18 cellular contexts compared by ENCODE assay signal in the genomic region with DNA sequence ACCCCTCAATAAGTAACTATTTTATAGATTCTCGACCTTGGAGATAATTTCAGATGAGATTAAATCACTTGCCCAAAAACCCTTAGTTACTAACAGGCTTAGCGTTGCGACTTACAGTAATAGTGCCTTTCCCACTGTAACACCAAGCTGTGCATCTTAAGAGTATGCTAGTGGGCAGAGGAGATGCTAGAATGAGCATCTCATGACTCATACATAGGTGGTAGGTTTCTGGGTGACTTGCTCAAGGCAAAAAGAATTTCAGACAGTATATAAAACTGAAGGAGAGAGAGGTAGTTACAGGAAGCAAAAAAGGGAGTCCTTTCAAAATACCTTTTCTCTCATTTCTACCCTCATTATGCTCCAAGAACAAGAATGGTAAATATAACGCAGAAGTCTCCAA. TPM values are rescaled to one million over a fixed set of nuclear protein-coding genes. Genes with fewer than 3 reads are reported as not detected.
DNase-seq lines count a peak whose midpoint lies in the region; ATAC-seq, FAIRE-seq and TF ChIP-seq lines count a peak whose summit lies in the region.
"Had no signal": no experiment of that assay in that cellular context is flagged by ENCODE, and none has a peak within 500 bp of the region (broad histone marks: within the 10 kb centered on the region; RNA-seq: fewer than 3 reads in every experiment).

No MANE protein-coding gene starts in this region.

- no peak overlapping the region for H3K9ac ChIP-seq in mesenchymal stem cell (ENCODE audit: low read length)

- H3K9me3 ChIP-seq in mesenchymal stem cell (ENCODE audit: control insufficient read depth, low read length), result no peaks in the 10 kb centered on the region
- H3K9me3 ChIP-seq: body of pancreas, lower lobe of right lung had no signal

- H3K4me1 Mint-ChIP-seq in activated CD4-positive, alpha-beta T cell treated with anti-CD3 and anti-CD28 coated beads for 36 hours, result peaks cover 39% of the 10 kb centered on the region
- peaks cover 9% of the 10 kb centered on the region for H3K4me1 Mint-ChIP-seq in WTC11

- H3K14ac ChIP-seq in mesenchymal stem cell (ENCODE audit: low read length in 2 of 2), result no peak overlapping the region

- no peak overlapping the region for H2BK5ac ChIP-seq in mesenchymal stem cell (ENCODE audit: low read depth, low read length, poor library complexity, severe bottlenecking)

- H3K27me3 ChIP-seq in mesenchymal stem cell (ENCODE audit: control insufficient read depth in 1 of 2, insufficient read depth in 1 of 2, low read length in 2 of 2), result no peaks in the 10 kb centered on the region
- H3K27me3 ChIP-seq: body of pancreas had no signal

- CTCF ChIA-PET in activated CD4-positive, alpha-beta T cell treated with anti-CD3 and anti-CD28 coated beads for 36 hours (lab: Charles Lee), result interaction anchor here (0.6 to 1.8 kb wide), 4 partner anchors 22 to 1153 kb away, joined by 3 to 4 read pairs (median 3); no protein-coding TSS in a partner anchor
- CTCF ChIA-PET in WTC11 (lab: Charles Lee), result interaction anchor here (1.0 kb wide), 1 partner anchor 96 kb away, joined by 3 read pairs; no protein-coding TSS in a partner anchor

- no peak overlapping the region for H3K4me3 ChIP-seq in mesenchymal stem cell (ENCODE audit: insufficient read depth in 1 of 2, low read depth in 1 of 2, low read length in 2 of 2)
- H3K4me3 ChIP-seq: body of pancreas, lower lobe of right lung, PC-9 had no signal

- H4K8ac ChIP-seq in mesenchymal stem cell (ENCODE audit: low read length), result no peak overlapping the region

- TF ChIP-seq CTCF in WTC11 (IDR thresholded peaks at IDR 0.05), result no peak

- H3K23ac ChIP-seq in mesenchymal stem cell (ENCODE audit: low read length in 2 of 2), result no peak overlapping the region

- WGBS in mesenchymal stem cell, result 98% methylated on average over 4 of the region's 4 CpGs

- TF ChIP-seq POLR2A in GM12891 (IDR thresholded peaks at IDR 0.05; ENCODE audit: low read depth, low read length), result no peak

- H3K36me3 Mint-ChIP-seq in activated CD4-positive, alpha-beta T cell treated with anti-CD3 and anti-CD28 coated beads for 36 hours (ENCODE audit: low read depth), result peaks cover 20% of the 10 kb centered on the region
- peaks cover 6% of the 10 kb centered on the region for H3K36me3 Mint-ChIP-seq in WTC11
- H3K36me3 Mint-ChIP-seq: naive B cell had no signal

- peak; percentile 49 for ATAC-seq in activated CD4-positive, alpha-beta T cell treated with anti-CD3 and anti-CD28 coated beads for 36 hours
- no peak for ATAC-seq in WTC11
- ATAC-seq: activated CD8-positive, alpha-beta T cell treated with anti-CD3 and anti-CD28 coated beads, Interleukin-2, amount 10 ng/mL, durations not matched to agents 7 days and 5 days; body of pancreas; lower lobe of right lung had no signal

- H3K4me1 ChIP-seq in mesenchymal stem cell (ENCODE audit: control insufficient read depth, insufficient read depth, low read depth, low read length), result peaks cover 5% of the 10 kb centered on the region

- H2AK5ac ChIP-seq in mesenchymal stem cell (ENCODE audit: low read length, severe bottlenecking), result no peak overlapping the region

- peak; percentile 5 for FAIRE-seq in GM12891 (lab: Jason Lieb, UNC)
- FAIRE-seq: GM18507 had no signal

- no peaks in the 10 kb centered on the region for H3K9me3 Mint-ChIP-seq in activated CD4-positive, alpha-beta T cell treated with anti-CD3 and anti-CD28 coated beads for 36 hours (ENCODE audit: low read depth)
- H3K9me3 Mint-ChIP-seq in WTC11, result peaks cover 2% of the 10 kb centered on the region
- H3K9me3 Mint-ChIP-seq: naive B cell had no signal

- POLR2A ChIA-PET in activated CD4-positive, alpha-beta T cell treated with anti-CD3 and anti-CD28 coated beads for 36 hours (lab: Charles Lee), result interaction anchor here (0.8 kb wide), 2 partner anchors 51 to 106 kb away, joined by 4 to 5 read pairs; no protein-coding TSS in a partner anchor
- POLR2A ChIA-PET in WTC11 (lab: Charles Lee), result no interaction called here

- H3K4ac ChIP-seq in mesenchymal stem cell (ENCODE audit: low read depth in 1 of 2, low read length in 2 of 2), result no peak overlapping the region

- H3K4me3 Mint-ChIP-seq in activated CD4-positive, alpha-beta T cell treated with anti-CD3 and anti-CD28 coated beads for 36 hours, result no peak overlapping the region
- H3K4me3 Mint-ChIP-seq in WTC11, result no peak overlapping the region
- H3K4me3 Mint-ChIP-seq: activated CD8-positive, alpha-beta T cell treated with anti-CD3 and anti-CD28 coated beads, Interleukin-2, amount 10 ng/mL, durations not matched to agents 7 days and 5 days had no signal

- H2BK120ac ChIP-seq in mesenchymal stem cell (ENCODE audit: low read depth, low read length), result no peak overlapping the region

- no peak overlapping the region for H3K27ac ChIP-seq in mesenchymal stem cell (ENCODE audit: low read length, poor library complexity, severe bottlenecking)
- H3K27ac ChIP-seq: body of pancreas, lower lobe of right lung, PC-9 had no signal

- H2BK12ac ChIP-seq in mesenchymal stem cell (ENCODE audit: low read length in 2 of 2), result no peak overlapping the region

- no peak overlapping the region for H3K18ac ChIP-seq in mesenchymal stem cell (ENCODE audit: low read depth in 1 of 2, low read length in 2 of 2)

- H3K4me2 ChIP-seq in mesenchymal stem cell (ENCODE audit: low read length, poor library complexity, severe bottlenecking), result no peak overlapping the region
- H3K4me2 ChIP-seq: PC-9 had no signal

- H3K36me3 ChIP-seq in mesenchymal stem cell (ENCODE audit: control insufficient read depth in 1 of 2, insufficient read depth in 2 of 2, low read depth in 1 of 2, low read length in 2 of 2), result peaks cover 0 to 13% of the 10 kb centered on the region in 2 experiments
- H3K36me3 ChIP-seq: lower lobe of right lung had no signal

- no peaks in the 10 kb centered on the region for H3K27me3 Mint-ChIP-seq in activated CD4-positive, alpha-beta T cell treated with anti-CD3 and anti-CD28 coated beads for 36 hours
- no peaks in the 10 kb centered on the region for H3K27me3 Mint-ChIP-seq in WTC11 (ENCODE audit: low read depth)
- H3K27me3 Mint-ChIP-seq: CD4-positive, CD25-positive, alpha-beta regulatory T cell; naive B cell had no signal

- no peak overlapping the region for H2AFZ ChIP-seq in mesenchymal stem cell (ENCODE audit: low read depth, low read length)
- H2AFZ ChIP-seq: PC-9 had no signal

- no peaks in the 10 kb centered on the region for H3K79me1 ChIP-seq in mesenchymal stem cell (replicated peaks; ENCODE audit: low read length, poor library complexity, severe bottlenecking)

- DNase-seq in activated CD4-positive, alpha-beta T cell treated with anti-CD3 and anti-CD28 coated beads for 36 hours, result no peak
- no peak for DNase-seq in activated CD4-positive, alpha-beta T cell treated with anti-CD3 and anti-CD28 coated beads, Interleukin-2, amount 50 U/mL, for 48 hours
- DNase-seq in GM12891 (ENCODE audit: insufficient read length, low spot score), result no peak
- no peak for DNase-seq in WTC11 (ENCODE audit: low spot score)
- peak; percentile 17 for DNase-seq in mesenchymal stem cell
- DNase-seq in hepatic stellate cell (ENCODE audit: low spot score), result no peak
- no peak for DNase-seq in SW480 (ENCODE audit: low spot score)
- no peak for DNase-seq in ecto neural progenitor cell (ENCODE audit: low spot score)
- DNase-seq: activated CD8-positive, alpha-beta T cell treated with anti-CD3 and anti-CD28 coated beads, Interleukin-2, amount 10 ng/mL, durations not matched to agents 7 days and 5 days; activated effector memory CD4-positive, alpha-beta T cell treated with Interleukin-2 at 50 U/mL for 16 hours; body of pancreas; CD4-positive, CD25-positive, alpha-beta regulatory T cell; Karpas-422; lower lobe of right lung; naive B cell; NCI-H526 treated with DMSO at 0.1 percent for 48 hours; PC-9 had no signal

- peak overlapping the region; percentile 63 for H3K27ac Mint-ChIP-seq in activated CD4-positive, alpha-beta T cell treated with anti-CD3 and anti-CD28 coated beads for 36 hours
- H3K27ac Mint-ChIP-seq in WTC11, result peak overlapping the region; percentile 20; the same call in 1 of the 2 replicates
- H3K27ac Mint-ChIP-seq: activated CD8-positive, alpha-beta T cell treated with anti-CD3 and anti-CD28 coated beads, Interleukin-2, amount 10 ng/mL, durations not matched to agents 7 days and 5 days had no signal

- H2BK15ac ChIP-seq in mesenchymal stem cell (ENCODE audit: low read depth, poor library complexity, severe bottlenecking), result no peak overlapping the region

- H4K91ac ChIP-seq in mesenchymal stem cell (ENCODE audit: low read length), result no peak overlapping the region

- intact Hi-C loops in activated CD4-positive, alpha-beta T cell treated with anti-CD3 and anti-CD28 coated beads for 36 hours (cut with DNase I, micrococcal nuclease), result no loop called here

TF ChIP-seq in GM12891, 5 proteins besides CTCF, POLR2A, EP300 and RAD21:
- TF ChIP-seq TAF1 (IDR thresholded peaks at IDR 0.05; ENCODE audit: low read depth, low read length) (no peak), SPI1 (IDR thresholded peaks at IDR 0.05; ENCODE audit: low read depth, low read length) (no peak), POLR2AphosphoS5 (IDR thresholded peaks at IDR 0.05; ENCODE audit: low read depth, low read length) (no peak), POU2F2 (IDR thresholded peaks at IDR 0.05; ENCODE audit: low read depth, low read length) (no peak), PAX5 (IDR thresholded peaks at IDR 0.05; ENCODE audit: insufficient read depth, low read length, severe bottlenecking) (no peak)

RNA-seq across cellular contexts. Expression of a gene that starts 3.9 kb away (rescaled TPM):
- 10 to 100 TPM; 45.0 to 47.5 TPM for total RNA-seq in activated CD4-positive, alpha-beta T cell treated with anti-CD3 and anti-CD28 coated beads for 36 hours
- 18.2 TPM for polyA plus RNA-seq in GM12891 (2012; ENCODE audit: low read depth, missing spikeins)
- 41.8 to 45.8 TPM (median 43.2 TPM) in 3 replicates for total RNA-seq in WTC11 (2021)
- 16.1 TPM for polyA plus RNA-seq in mesenchymal stem cell (2013, experiment 1 of 2)
- 17.1 TPM for polyA plus RNA-seq in mesenchymal stem cell (2013, experiment 2 of 2)

RNA-seq across cellular contexts. Expression of a gene that starts 18.8 kb away (rescaled TPM):
- total RNA-seq in activated CD4-positive, alpha-beta T cell treated with anti-CD3 and anti-CD28 coated beads for 36 hours, result 10 to 100 TPM; 85.5 to 91.0 TPM
- polyA plus RNA-seq in GM12891 (2012; ENCODE audit: low read depth, missing spikeins), result 67.5 TPM
- 96.8 to 102 TPM (median 97.0 TPM) in 3 replicates for total RNA-seq in WTC11 (2021)
- 172 TPM for polyA plus RNA-seq in mesenchymal stem cell (2013, experiment 1 of 2)
- polyA plus RNA-seq in mesenchymal stem cell (2013, experiment 2 of 2), result 177 TPM
